ENCODE assay signal across 1 cellular context in the genomic region with DNA sequence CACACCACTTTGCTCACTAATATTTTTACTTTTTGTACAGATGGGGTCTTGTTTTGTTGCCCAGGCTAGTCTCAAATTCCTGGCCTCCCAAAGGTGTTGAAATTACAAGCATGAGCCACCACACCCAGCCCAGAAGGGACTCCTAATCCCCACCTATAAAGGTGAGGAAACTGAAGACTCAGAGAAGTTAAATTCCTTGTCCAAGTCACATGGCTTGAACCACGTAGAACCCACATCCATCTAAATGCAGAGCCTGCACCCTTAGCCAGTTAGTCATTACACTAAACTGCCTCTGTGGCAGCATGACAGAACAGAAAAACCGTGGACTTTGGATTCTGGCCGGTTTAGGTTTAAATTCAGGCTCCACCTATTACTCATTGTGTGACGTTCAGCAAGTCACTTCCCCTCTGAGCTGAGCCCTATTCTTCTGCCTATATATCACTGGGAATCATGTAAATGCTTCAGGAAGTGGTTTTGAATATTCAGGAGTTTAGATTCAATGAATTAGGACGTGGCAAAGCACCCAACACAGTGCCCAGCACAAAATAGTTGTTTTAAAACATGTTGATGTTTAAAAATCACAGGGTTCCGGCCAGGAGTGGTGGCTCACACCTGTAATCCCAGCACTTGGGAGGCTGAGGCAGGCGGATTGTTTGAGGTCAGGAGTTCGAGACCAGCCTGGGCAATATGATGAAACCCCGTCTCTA.
TF ChIP-seq lines count a peak whose summit lies in the region.

No MANE protein-coding gene starts in this region.

TF ChIP-seq in IMR-90, 13 proteins besides CTCF, POLR2A, EP300 and RAD21 (continued from another document):
- no peak for TF ChIP-seq MAZ (IDR thresholded peaks at IDR 0.05; ENCODE audit: borderline replicate concordance, low read depth, low read length)
- no peak for TF ChIP-seq CHD1 (IDR thresholded peaks at IDR 0.05; ENCODE audit: low read depth, low read length)
- TF ChIP-seq, protein P1, sequence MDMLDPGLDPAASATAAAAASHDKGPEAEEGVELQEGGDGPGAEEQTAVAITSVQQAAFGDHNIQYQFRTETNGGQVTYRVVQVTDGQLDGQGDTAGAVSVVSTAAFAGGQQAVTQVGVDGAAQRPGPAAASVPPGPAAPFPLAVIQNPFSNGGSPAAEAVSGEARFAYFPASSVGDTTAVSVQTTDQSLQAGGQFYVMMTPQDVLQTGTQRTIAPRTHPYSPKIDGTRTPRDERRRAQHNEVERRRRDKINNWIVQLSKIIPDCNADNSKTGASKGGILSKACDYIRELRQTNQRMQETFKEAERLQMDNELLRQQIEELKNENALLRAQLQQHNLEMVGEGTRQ (IDR thresholded peaks at IDR 0.05; ENCODE audit: low read depth, low read length) = peak; percentile 78
- no peak for TF ChIP-seq SMC3 (IDR thresholded peaks at IDR 0.05; ENCODE audit: low read depth, low read length)
- no peak for TF ChIP-seq RFX5 (IDR thresholded peaks at IDR 0.05; ENCODE audit: low read depth, low read length)
